ENCODE assay signal across 32 cellular contexts in the genomic region with DNA sequence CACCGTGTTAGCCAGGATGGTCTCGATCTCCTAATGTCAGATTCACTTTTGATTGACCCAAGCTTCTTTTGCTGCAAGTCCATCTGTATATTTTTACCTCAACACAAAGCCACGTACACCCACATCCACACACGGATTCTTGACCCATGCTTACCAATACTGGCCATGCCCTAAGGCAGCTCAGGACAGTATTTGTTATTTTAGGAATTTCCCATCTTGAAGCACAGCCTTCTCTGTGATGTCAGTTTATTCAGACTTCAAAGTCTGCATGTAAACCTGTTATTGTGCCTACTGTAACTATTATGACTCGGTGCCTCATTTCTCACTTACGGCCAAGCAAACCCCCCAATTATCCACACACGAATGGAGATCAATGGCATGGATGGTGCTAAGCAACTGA. TPM values are rescaled to one million over a fixed set of nuclear protein-coding genes. Genes with fewer than 3 reads are reported as not detected.
"Had no signal": no experiment of that assay in that cellular context is flagged by ENCODE, and none has a peak within 500 bp of the region (broad histone marks: within the 10 kb centered on the region; RNA-seq: fewer than 3 reads in every experiment).

No MANE protein-coding gene starts in this region.

- H3K9me3 Mint-ChIP-seq: activated CD4-positive, alpha-beta memory T cell treated with anti-CD3 and anti-CD28 coated beads, Interleukin-2, amount 10 ng/mL, durations not matched to agents 7 days and 5 days; activated naive CD4-positive, alpha-beta T cell treated with anti-CD3 and anti-CD28 coated beads, Interleukin-2, amount 10 ng/mL, durations not matched to agents 7 days and 5 days had no signal

- H3K36me3 Mint-ChIP-seq: activated CD8-positive, alpha-beta memory T cell treated with anti-CD3 and anti-CD28 coated beads, Interleukin-2, amount 10 ng/mL, durations not matched to agents 7 days and 5 days; activated naive CD4-positive, alpha-beta T cell treated with anti-CD3 and anti-CD28 coated beads, Interleukin-2, amount 10 ng/mL, durations not matched to agents 7 days and 5 days; activated naive CD8-positive, alpha-beta T cell; IgD-negative memory B cell had no signal

- DNase-seq: activated CD4-positive, alpha-beta memory T cell treated with anti-CD3 and anti-CD28 coated beads, Interleukin-2, amount 10 ng/mL, durations not matched to agents 7 days and 5 days; activated CD4-positive, alpha-beta T cell treated with anti-CD3 and anti-CD28 coated beads for 1 hour; activated CD4-positive, alpha-beta T cell treated with anti-CD3 and anti-CD28 coated beads for 48 hours; activated CD4-positive, CD25-positive, alpha-beta regulatory T cell; activated CD8-positive, alpha-beta memory T cell treated with anti-CD3 and anti-CD28 coated beads for 24 hours; activated CD8-positive, alpha-beta memory T cell treated with anti-CD3 and anti-CD28 coated beads, Interleukin-2, amount 10 ng/mL, durations not matched to agents 7 days and 5 days; activated CD8-positive, alpha-beta memory T cell treated with anti-CD3 and anti-CD28 coated beads, Interleukin-2, amount 50 U/mL, for 48 hours; activated effector memory CD4-positive, alpha-beta T cell treated with Interleukin-2 at 50 U/mL for 16 hours; activated naive CD4-positive, alpha-beta T cell treated with anti-CD3 and anti-CD28 coated beads, Interleukin-2, amount 10 ng/mL, durations not matched to agents 7 days and 5 days; activated T-cell treated with anti-CD3 and anti-CD28 coated beads, Interleukin-2, amount 50 U/mL, for 48 hours; amniotic stem cell; aorta; caudate nucleus; cerebellar nuclear complex; Karpas-422; KBM-7; NCI-H1105 treated with DMSO at 0.1 percent for 48 hours; NCI-H187 treated with DMSO at 0.1 percent for 48 hours; NCI-H2171 treated with DMSO at 0.1 percent for 48 hours; NCI-H2227 treated with DMSO at 0.1 percent for 48 hours; NCI-H510A; NCI-H526; NCI-H748 treated with DMSO at 0.1 percent for 48 hours; NK-92 treated with Interleukin-12 subunit alpha and Interleukin-12 subunit beta, amount 100 ng/mL, for 24 hours; PC-3; Right ventricle myocardium superior; T1000; WERI-Rb-1 had no signal

- H3K4me1 Mint-ChIP-seq: activated CD4-positive, alpha-beta memory T cell treated with anti-CD3 and anti-CD28 coated beads, Interleukin-2, amount 10 ng/mL, durations not matched to agents 7 days and 5 days; activated CD8-positive, alpha-beta memory T cell treated with anti-CD3 and anti-CD28 coated beads, Interleukin-2, amount 10 ng/mL, durations not matched to agents 7 days and 5 days; activated naive CD4-positive, alpha-beta T cell treated with anti-CD3 and anti-CD28 coated beads, Interleukin-2, amount 10 ng/mL, durations not matched to agents 7 days and 5 days; IgD-negative memory B cell had no signal

- H3K27ac ChIP-seq: WERI-Rb-1 had no signal

- H3K4me3 Mint-ChIP-seq: activated CD4-positive, alpha-beta memory T cell treated with anti-CD3 and anti-CD28 coated beads, Interleukin-2, amount 10 ng/mL, durations not matched to agents 7 days and 5 days; activated CD8-positive, alpha-beta memory T cell treated with anti-CD3 and anti-CD28 coated beads, Interleukin-2, amount 10 ng/mL, durations not matched to agents 7 days and 5 days; activated naive CD4-positive, alpha-beta T cell treated with anti-CD3 and anti-CD28 coated beads, Interleukin-2, amount 10 ng/mL, durations not matched to agents 7 days and 5 days; activated naive CD8-positive, alpha-beta T cell; IgD-negative memory B cell had no signal

- H3K27me3 Mint-ChIP-seq: activated naive CD4-positive, alpha-beta T cell treated with anti-CD3 and anti-CD28 coated beads, Interleukin-2, amount 10 ng/mL, durations not matched to agents 7 days and 5 days had no signal

- ATAC-seq: activated CD8-positive, alpha-beta memory T cell treated with anti-CD3 and anti-CD28 coated beads, Interleukin-2, amount 10 ng/mL, durations not matched to agents 7 days and 5 days; PC-3 had no signal

- H3K36me3 ChIP-seq: WERI-Rb-1 had no signal

- H3K27ac Mint-ChIP-seq: activated CD4-positive, alpha-beta memory T cell treated with anti-CD3 and anti-CD28 coated beads, Interleukin-2, amount 10 ng/mL, durations not matched to agents 7 days and 5 days; activated CD8-positive, alpha-beta memory T cell treated with anti-CD3 and anti-CD28 coated beads, Interleukin-2, amount 10 ng/mL, durations not matched to agents 7 days and 5 days; activated naive CD4-positive, alpha-beta T cell treated with anti-CD3 and anti-CD28 coated beads, Interleukin-2, amount 10 ng/mL, durations not matched to agents 7 days and 5 days; activated naive CD8-positive, alpha-beta T cell; IgD-negative memory B cell had no signal

RNA-seq across cellular contexts. Expression of a gene that starts 17.4 kb away (rescaled TPM):
- total RNA-seq: activated CD4-positive, alpha-beta memory T cell treated with anti-CD3 and anti-CD28 coated beads, Interleukin-2, amount 10 ng/mL, durations not matched to agents 7 days and 5 days; activated CD8-positive, alpha-beta memory T cell treated with anti-CD3 and anti-CD28 coated beads, Interleukin-2, amount 10 ng/mL, durations not matched to agents 7 days and 5 days; PC-3; Right ventricle myocardium superior; T-helper 1 cell treated with Interleukin-12 subunit alpha and Interleukin-12 subunit beta and Interleukin-4 antibody, amounts not matched to agents 30 ng/mL and 1 ng/mL, for 36 hours; T-helper 2 cell treated with Interferon-gamma antibody and Interleukin-4, amounts not matched to agents 100 ng/mL and 5 ng/mL, for 36 hours had no signal
- polyA plus RNA-seq: IgD-negative memory B cell had no signal
